20 cellular contexts compared by ENCODE assay signal in genomic region chr6:88402909-88403308, GRCh38.
DNase-seq lines count a peak whose midpoint lies in the region; ATAC-seq and TF ChIP-seq lines count a peak whose summit lies in the region.
"Had no signal": no experiment of that assay in that cellular context is flagged by ENCODE, and none has a peak within 500 bp of the region (broad histone marks: within the 10 kb centered on the region; RNA-seq: fewer than 3 reads in every experiment).

No MANE protein-coding gene starts in this region.

- no peak overlapping the region for H2AFZ ChIP-seq in neural cell (ENCODE audit: low read depth, low read length)

- H3K27me3 ChIP-seq in neural cell (ENCODE audit: insufficient read depth, low read depth, low read length), result no peaks in the 10 kb centered on the region
- H3K27me3 ChIP-seq: BE2C, BLaER1 had no signal

- no peaks in the 10 kb centered on the region for H3K79me2 ChIP-seq in neural cell (replicated peaks; ENCODE audit: insufficient read depth, low read length)

- H3K27ac ChIP-seq in neural cell (ENCODE audit: low read length), result peak overlapping the region; percentile 32
- H3K27ac ChIP-seq: BLaER1 had no signal

- TF ChIP-seq CTCF in neural cell (IDR thresholded peaks at IDR 0.05; ENCODE audit: poor library complexity, severe bottlenecking), result no peak

- no peaks in the 10 kb centered on the region for H3K9me2 ChIP-seq in neural cell (ENCODE audit: insufficient read depth, low read length)

- no peaks in the 10 kb centered on the region for H4K20me1 ChIP-seq in neural cell (ENCODE audit: insufficient read depth)
- H4K20me1 ChIP-seq: BLaER1 had no signal

- no peaks in the 10 kb centered on the region for H3K36me3 ChIP-seq in neural cell (ENCODE audit: insufficient read depth, low read length)
- H3K36me3 ChIP-seq: BE2C, BLaER1 had no signal

- H3K4me3 ChIP-seq in neural cell (ENCODE audit: low read length), result no peak overlapping the region
- H3K4me3 ChIP-seq: BLaER1 had no signal

- DNase-seq in G401 (ENCODE audit: low spot score) (peak; percentile 64), cerebellar cortex (ENCODE audit: low spot score) (peak; percentile 50)
- DNase-seq: 8988T; ACHN; BE2C; CD4-positive, alpha-beta memory T cell; CD4-positive, CD25-positive, alpha-beta regulatory T cell; CD8-positive, alpha-beta memory T cell; COR-L47; DMS 273 treated with DMSO at 0.1 percent for 48 hours; DMS153; DMS53; DMS79; DND-41; EL; GF-D8 had no signal

- in situ Hi-C loops in G401 (cut with HindIII; ENCODE audit: low sequenced_read_pairs), result no loop called here

- no peaks in the 10 kb centered on the region for H3K9me3 ChIP-seq in neural cell (ENCODE audit: low read length)
- H3K9me3 ChIP-seq: BE2C, BLaER1 had no signal

- no peaks in the 10 kb centered on the region for H3F3A ChIP-seq in neural cell (ENCODE audit: insufficient read depth, low read length, poor library complexity, severe bottlenecking)

- no peak for TF ChIP-seq RAD21 in neural cell (conservative IDR thresholded peaks at IDR 0.05)

- ATAC-seq in HG03520 (IDR thresholded peaks at IDR 0.05; ENCODE audit: unreplicated experiment), result no peak
- ATAC-seq in HG03196 (IDR thresholded peaks at IDR 0.05; ENCODE audit: unreplicated experiment), result no peak

- TF ChIP-seq EP300 in neural cell (conservative IDR thresholded peaks at IDR 0.05; ENCODE audit: poor library complexity, severe bottlenecking), result peak; percentile 72

- H3K9ac ChIP-seq in neural cell (ENCODE audit: low read length), result no peak overlapping the region
- H3K9ac ChIP-seq: BLaER1 had no signal

- H3K4me2 ChIP-seq in neural cell (ENCODE audit: low read length), result peak overlapping the region; percentile 21
- H3K4me2 ChIP-seq: BLaER1 had no signal

TF ChIP-seq in neural cell, 6 proteins besides CTCF, POLR2A, EP300 and RAD21:
- TF ChIP-seq POLR2AphosphoS5 (IDR thresholded peaks at IDR 0.05) (peak; percentile 21), MXI1 (conservative IDR thresholded peaks at IDR 0.05; ENCODE audit: poor library complexity, severe bottlenecking) (no peak)
TF ChIP-seq in neural cell: peak in this region for 1.
